ENCODE assay signal across 8 cellular contexts in the genomic region with DNA sequence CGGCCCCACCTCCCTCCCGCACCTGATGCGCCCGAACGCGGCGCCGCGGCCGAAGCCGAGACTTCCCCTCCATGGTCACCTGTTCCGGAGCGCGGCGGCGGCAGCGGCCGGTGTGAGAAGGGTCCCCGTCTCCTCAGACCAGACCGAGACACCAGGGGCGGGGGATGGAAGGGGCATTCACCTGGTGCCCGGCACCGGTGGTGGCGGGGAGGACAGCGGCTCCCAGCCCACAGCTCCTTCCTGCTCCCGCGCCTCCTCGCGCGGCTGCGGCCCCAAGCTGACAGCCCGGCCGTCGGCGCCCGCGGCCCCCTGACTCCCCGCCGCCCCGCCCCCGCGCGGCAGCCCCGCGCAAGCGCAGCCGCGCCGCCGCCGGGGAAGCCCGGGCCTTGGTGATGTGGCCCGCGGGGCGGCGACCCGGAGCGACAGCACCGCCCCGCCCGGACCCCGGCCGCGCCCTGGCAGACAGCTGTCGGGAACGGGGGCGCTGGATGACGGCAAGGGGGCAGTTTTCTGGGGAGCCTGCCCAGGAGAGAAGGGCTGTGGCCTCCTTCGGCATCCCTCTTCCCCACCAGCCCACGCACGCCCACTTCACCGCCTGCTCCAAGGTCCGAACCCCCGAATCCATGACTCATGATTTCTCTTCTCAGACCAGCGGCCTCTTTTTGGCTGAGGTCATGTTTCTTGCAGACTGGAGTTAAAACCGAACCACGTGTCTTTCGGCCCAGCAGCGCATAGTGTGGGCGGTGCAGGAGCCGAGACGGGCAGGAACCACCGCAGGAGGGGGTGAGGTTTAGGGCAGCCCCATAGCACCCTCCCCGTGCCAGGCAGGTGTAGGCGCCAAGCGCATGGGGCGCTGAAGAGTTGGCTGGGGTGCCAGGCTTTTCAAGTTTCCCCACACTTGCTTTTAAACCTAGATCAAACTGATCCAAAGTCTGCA. TPM values are rescaled to one million over a fixed set of nuclear protein-coding genes. Genes with fewer than 3 reads are reported as not detected.
DNase-seq lines count a peak whose midpoint lies in the region; ATAC-seq and TF ChIP-seq lines count a peak whose summit lies in the region.

A gene with protein sequence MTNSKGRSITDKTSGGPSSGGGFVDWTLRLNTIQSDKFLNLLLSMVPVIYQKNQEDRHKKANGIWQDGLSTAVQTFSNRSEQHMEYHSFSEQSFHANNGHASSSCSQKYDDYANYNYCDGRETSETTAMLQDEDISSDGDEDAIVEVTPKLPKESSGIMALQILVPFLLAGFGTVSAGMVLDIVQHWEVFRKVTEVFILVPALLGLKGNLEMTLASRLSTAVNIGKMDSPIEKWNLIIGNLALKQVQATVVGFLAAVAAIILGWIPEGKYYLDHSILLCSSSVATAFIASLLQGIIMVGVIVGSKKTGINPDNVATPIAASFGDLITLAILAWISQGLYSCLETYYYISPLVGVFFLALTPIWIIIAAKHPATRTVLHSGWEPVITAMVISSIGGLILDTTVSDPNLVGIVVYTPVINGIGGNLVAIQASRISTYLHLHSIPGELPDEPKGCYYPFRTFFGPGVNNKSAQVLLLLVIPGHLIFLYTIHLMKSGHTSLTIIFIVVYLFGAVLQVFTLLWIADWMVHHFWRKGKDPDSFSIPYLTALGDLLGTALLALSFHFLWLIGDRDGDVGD (minus strand): TSS at position 282 of the 937 bp plus-strand sequence. CDS start 29,763 bp downstream, outside the sequence.

- H3K36me3 Mint-ChIP-seq in neural progenitor cell, result peaks cover 2% of the 10 kb centered on the region

- POLR2A ChIA-PET in RWPE1 (lab: Yijun Ruan, JAX; ENCODE audit: low non-redundant PET), result no interaction called here

- no peaks in the 10 kb centered on the region for H3F3A ChIP-seq in neural progenitor cell (ENCODE audit: low read depth)

- H3K9ac ChIP-seq in HUES6 (ENCODE audit: low read length) (peak within 1 kb of the TSS; percentile 88), neural progenitor cell (no peak within 1 kb of the TSS), stomach smooth muscle (ENCODE audit: low read length in 2 of 2) (peak within 1 kb of the TSS; percentile 78 to 80)

- TF ChIP-seq CTCF in RWPE1 (conservative IDR thresholded peaks at IDR 0.05; ENCODE audit: low read depth) (peak; percentile 61), foreskin fibroblast (IDR thresholded peaks at IDR 0.05; ENCODE audit: low read depth, low read length) (no peak), neural progenitor cell (IDR thresholded peaks at IDR 0.05) (no peak)

- peak within 1 kb of the TSS; percentile 8 for H3K27ac Mint-ChIP-seq in neural progenitor cell

- H3K9me3 Mint-ChIP-seq in neural progenitor cell, result no peaks in the 10 kb centered on the region

- H3K4me3 Mint-ChIP-seq in neural progenitor cell, result peak within 1 kb of the TSS; percentile 90

- H3K36me3 ChIP-seq in HUES6 (ENCODE audit: control insufficient read depth, insufficient read depth, low read length) (no peaks in the 10 kb centered on the region), neural progenitor cell (no peaks in the 10 kb centered on the region), stomach smooth muscle (ENCODE audit: control insufficient read depth in 2 of 2, insufficient read depth in 2 of 2, low read length in 2 of 2) (no peaks in the 10 kb centered on the region)

- H3K4me1 ChIP-seq in HUES6 (ENCODE audit: control insufficient read depth, insufficient read depth, low read length) (peaks cover 15% of the 10 kb centered on the region), neural progenitor cell (no peaks in the 10 kb centered on the region), stomach smooth muscle (ENCODE audit: control insufficient read depth, insufficient read depth, low read length) (peaks cover 9% of the 10 kb centered on the region)

- H3K27ac ChIP-seq in HUES6 (ENCODE audit: low read depth, low read length), result peak within 1 kb of the TSS; percentile 39; the same call in 1 of the 2 replicates
- peak within 1 kb of the TSS; percentile 49 for H3K27ac ChIP-seq in RWPE1
- H3K27ac ChIP-seq in neural progenitor cell, result no peak within 1 kb of the TSS
- peak within 1 kb of the TSS; percentile 46 for H3K27ac ChIP-seq in stomach smooth muscle (ENCODE audit: low read length)

- peak within 1 kb of the TSS; percentile 100 for H2AFZ ChIP-seq in neural progenitor cell (replicated peaks)

- H3K27me3 Mint-ChIP-seq in neural progenitor cell (ENCODE audit: insufficient read depth, low read depth), result peaks cover 17% of the 10 kb centered on the region

- no peaks in the 10 kb centered on the region for H3K79me2 ChIP-seq in neural progenitor cell (ENCODE audit: low read depth)

- CTCF ChIA-PET in RWPE1 (lab: Yijun Ruan, JAX), result interaction anchor here (0.6 to 1.8 kb wide), 7 partner anchors 15 to 577 kb away, joined by 3 to 8 read pairs (median 4); no protein-coding TSS in a partner anchor

- H3K27me3 ChIP-seq in HUES6 (ENCODE audit: control insufficient read depth, insufficient read depth, low read length) (peaks cover 51% of the 10 kb centered on the region), neural progenitor cell (peaks cover 64% of the 10 kb centered on the region), stomach smooth muscle (ENCODE audit: control insufficient read depth in 1 of 2, insufficient read depth in 2 of 2, low read length in 2 of 2) (no peaks in the 10 kb centered on the region)

- peak; percentile 77 for ATAC-seq in GM21447 (IDR thresholded peaks at IDR 0.05; ENCODE audit: unreplicated experiment)

- peak within 1 kb of the TSS; percentile 77 for H3K4me3 ChIP-seq in HUES6 (ENCODE audit: low read depth, low read length)
- H3K4me3 ChIP-seq in foreskin fibroblast (ENCODE audit: low read depth in 1 of 2, low read length in 2 of 2), result peak within 1 kb of the TSS; percentile 61 to 78
- peak within 1 kb of the TSS; percentile 91 for H3K4me3 ChIP-seq in neural progenitor cell
- H3K4me3 ChIP-seq in stomach smooth muscle (ENCODE audit: low read length in 2 of 2), result peak within 1 kb of the TSS; percentile 79 to 90

- peaks cover 33% of the 10 kb centered on the region for H3K4me1 Mint-ChIP-seq in neural progenitor cell

- peak; percentile 81 for DNase-seq in DMS79 treated with DMSO at 0.1 percent for 48 hours (lab: John Stamatoyannopoulos, UW)
- peak; percentile 76 for DNase-seq in RWPE1 (ENCODE audit: low spot score)
- peak; percentile 92 for DNase-seq in activated effector memory CD4-positive, alpha-beta T cell treated with anti-CD3 and anti-CD28 coated beads, Interleukin-2, amount 50 U/mL, for 16 hours
- peak; percentile 85 to 93 for DNase-seq in foreskin fibroblast
- peak; percentile 91 for DNase-seq in neural progenitor cell (ENCODE audit: low spot score)

- H3K9me3 ChIP-seq in HUES6 (ENCODE audit: control insufficient read depth, insufficient read depth, low read depth, low read length), result no peaks in the 10 kb centered on the region
- no peaks in the 10 kb centered on the region for H3K9me3 ChIP-seq in neural progenitor cell (ENCODE audit: low read depth)
- no peaks in the 10 kb centered on the region for H3K9me3 ChIP-seq in stomach smooth muscle (ENCODE audit: control insufficient read depth in 2 of 2, low read length in 2 of 2)

- H3K4me2 ChIP-seq in neural progenitor cell, result peak within 1 kb of the TSS; percentile 82

- H4K20me1 ChIP-seq in neural progenitor cell (ENCODE audit: low read depth), result no peaks in the 10 kb centered on the region

RNA-seq across cellular contexts. Expression of the gene that starts here (rescaled TPM):
- 1.7 and 11.9 TPM in 2 replicates for total RNA-seq in neural progenitor cell (ENCODE audit: low replicate concordance)
